Comparison of ENCODE assay signal across 15 cellular contexts in the genomic region with DNA sequence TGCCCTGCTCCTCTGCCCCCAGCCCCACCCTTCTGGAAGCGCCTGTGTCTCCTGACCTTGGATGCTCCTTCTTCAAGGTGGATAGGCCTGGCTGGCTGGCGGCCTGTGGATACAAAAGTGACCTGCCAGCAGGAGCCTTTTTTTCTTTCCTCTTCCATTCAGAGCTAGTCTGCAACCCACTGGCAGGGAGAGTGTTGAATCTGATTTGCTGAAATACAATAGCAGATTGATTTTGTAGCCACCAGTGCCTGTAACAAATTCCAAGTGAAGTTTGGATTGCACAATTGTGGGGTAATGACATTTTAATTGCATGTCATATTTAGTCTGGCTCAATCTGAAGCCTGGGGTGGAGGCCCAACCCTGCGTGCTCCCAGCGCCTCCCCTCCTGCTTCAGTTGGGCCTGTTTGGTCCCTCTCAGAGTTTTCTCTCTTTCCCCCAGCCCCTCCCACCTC.
A peak's percentile ranks its signal among the peaks of the same experiment; 100 is the strongest.
DNase-seq lines count a peak whose midpoint lies in the region; FAIRE-seq and TF ChIP-seq lines count a peak whose summit lies in the region.
"Had no signal": no experiment of that assay in that cellular context is flagged by ENCODE, and none has a peak within 500 bp of the region (broad histone marks: within the 10 kb centered on the region; RNA-seq: fewer than 3 reads in every experiment).

No MANE protein-coding gene starts in this region.

- H3K4me3 ChIP-seq in A673 (ENCODE audit: low read depth, low read length, poor library complexity, severe bottlenecking), result no peak overlapping the region
- no peak overlapping the region for H3K4me3 ChIP-seq in HAP-1
- H3K4me3 ChIP-seq in astrocyte (ENCODE audit: insufficient read depth, low read depth, low read length), result no peak overlapping the region

- no peak overlapping the region for H2AFZ ChIP-seq in astrocyte (ENCODE audit: low read depth, low read length)

- no peak overlapping the region for H3K4me3 Mint-ChIP-seq in astrocyte (ENCODE audit: unreplicated experiment)
- H3K4me3 Mint-ChIP-seq in activated naive CD4-positive, alpha-beta T cell treated with anti-CD3 and anti-CD28 coated beads, Interleukin-2, amount 10 ng/mL, durations not matched to agents 7 days and 5 days, result no peak overlapping the region
- H3K4me3 Mint-ChIP-seq: B cell had no signal

- CTCF ChIA-PET in A673 (lab: Charles Lee), result no interaction called here
- CTCF ChIA-PET in activated naive CD4-positive, alpha-beta T cell treated with anti-CD3 and anti-CD28 coated beads, Interleukin-2, amount 10 ng/mL, durations not matched to agents 7 days and 5 days (lab: Charles Lee), result no interaction called here

- H3K9ac ChIP-seq in astrocyte (ENCODE audit: low read length), result no peak overlapping the region

- H3K27ac ChIP-seq in A673 (ENCODE audit: low read depth, low read length, poor library complexity, severe bottlenecking) (no peak overlapping the region), astrocyte (ENCODE audit: low read depth, low read length) (no peak overlapping the region)

- H3K27me3 Mint-ChIP-seq in astrocyte (ENCODE audit: low read depth, unreplicated experiment), result peaks cover 24% of the 10 kb centered on the region
- peaks cover 6% of the 10 kb centered on the region for H3K27me3 Mint-ChIP-seq in activated naive CD4-positive, alpha-beta T cell treated with anti-CD3 and anti-CD28 coated beads, Interleukin-2, amount 10 ng/mL, durations not matched to agents 7 days and 5 days

- in situ Hi-C loops in HAP-1 (cut with MboI; ENCODE audit: low sequenced_read_pairs), result no loop called here

- intact Hi-C loops in A673 (cut with micrococcal nuclease; ENCODE audit: unreplicated experiment), result no loop called here

- H3K36me3 ChIP-seq in A673 (ENCODE audit: insufficient read depth, low read length, poor library complexity, severe bottlenecking) (no peaks in the 10 kb centered on the region), HAP-1 (replicated peaks) (no peaks in the 10 kb centered on the region), astrocyte (ENCODE audit: insufficient read depth, low read length) (no peaks in the 10 kb centered on the region)

- BruUV-seq in A673 (replicated peaks; lab: Mats Ljungman, UMichigan), result no TSS peak

- no peaks in the 10 kb centered on the region for H3K79me2 ChIP-seq in astrocyte (ENCODE audit: insufficient read depth, low read length)

- no peaks in the 10 kb centered on the region for H3K36me3 Mint-ChIP-seq in astrocyte (ENCODE audit: low read depth, unreplicated experiment)
- H3K36me3 Mint-ChIP-seq in activated naive CD4-positive, alpha-beta T cell treated with anti-CD3 and anti-CD28 coated beads, Interleukin-2, amount 10 ng/mL, durations not matched to agents 7 days and 5 days, result no peaks in the 10 kb centered on the region

- H3K4me2 ChIP-seq in astrocyte (ENCODE audit: low read length), result no peak overlapping the region

- no peaks in the 10 kb centered on the region for H4K20me1 ChIP-seq in astrocyte (ENCODE audit: insufficient read depth, low read length)

- TF ChIP-seq CTCF in A673 (conservative IDR thresholded peaks at IDR 0.05; ENCODE audit: low read depth, low read length) (no peak), astrocyte (IDR thresholded peaks at IDR 0.05; ENCODE audit: insufficient read depth, low read depth, low read length) (no peak)

- FAIRE-seq in astrocyte (lab: Jason Lieb, UNC), result no peak

- POLR2A ChIA-PET in A673 (lab: Charles Lee; ENCODE audit: low non-redundant PET), result no interaction called here

- H3K27me3 ChIP-seq in A673 (replicated peaks; ENCODE audit: insufficient read depth, low read depth, low read length, poor library complexity), result no peaks in the 10 kb centered on the region
- no peaks in the 10 kb centered on the region for H3K27me3 ChIP-seq in HAP-1 (ENCODE audit: low read depth)
- H3K27me3 ChIP-seq in astrocyte (ENCODE audit: insufficient read depth, low read length), result no peaks in the 10 kb centered on the region

- no peak overlapping the region for H3K27ac Mint-ChIP-seq in astrocyte (ENCODE audit: unreplicated experiment)
- H3K27ac Mint-ChIP-seq in activated naive CD4-positive, alpha-beta T cell treated with anti-CD3 and anti-CD28 coated beads, Interleukin-2, amount 10 ng/mL, durations not matched to agents 7 days and 5 days, result no peak overlapping the region
- H3K27ac Mint-ChIP-seq: B cell had no signal

- H3K4me1 Mint-ChIP-seq in astrocyte (ENCODE audit: low read depth, unreplicated experiment), result peaks cover 26% of the 10 kb centered on the region
- peaks cover 6% of the 10 kb centered on the region for H3K4me1 Mint-ChIP-seq in activated naive CD4-positive, alpha-beta T cell treated with anti-CD3 and anti-CD28 coated beads, Interleukin-2, amount 10 ng/mL, durations not matched to agents 7 days and 5 days

- H3K4me1 ChIP-seq in A673 (ENCODE audit: insufficient read depth, low read length, poor library complexity, severe bottlenecking), result peaks cover 4% of the 10 kb centered on the region
- peaks cover 4% of the 10 kb centered on the region; the same call in 1 of the 2 replicates for H3K4me1 ChIP-seq in HAP-1
- peaks cover 3% of the 10 kb centered on the region for H3K4me1 ChIP-seq in astrocyte (ENCODE audit: insufficient read depth, low read length)

- H3K9me3 Mint-ChIP-seq in astrocyte (ENCODE audit: unreplicated experiment), result peaks cover 3% of the 10 kb centered on the region
- H3K9me3 Mint-ChIP-seq in activated naive CD4-positive, alpha-beta T cell treated with anti-CD3 and anti-CD28 coated beads, Interleukin-2, amount 10 ng/mL, durations not matched to agents 7 days and 5 days, result no peaks in the 10 kb centered on the region

- H3K9me3 ChIP-seq in A673 (ENCODE audit: low read depth, low read length, poor library complexity, severe bottlenecking), result no peaks in the 10 kb centered on the region
- no peaks in the 10 kb centered on the region for H3K9me3 ChIP-seq in HAP-1
- H3K9me3 ChIP-seq in astrocyte (ENCODE audit: insufficient read depth, low read depth, low read length), result no peaks in the 10 kb centered on the region

- DNase-seq in A673 (ENCODE audit: low spot score) (peak; percentile 46), HAP-1 (ENCODE audit: low spot score in 2 of 2) (peak; percentile 35 to 39), astrocyte (ENCODE audit: low read depth) (peak; percentile 23), iPS-NIHi7 (ENCODE audit: extremely low spot score) (peak; percentile 51), OCI-M1 (lab: John Stamatoyannopoulos, UW) (no peak), HuH-7.5 (ENCODE audit: low spot score) (no peak)
- DNase-seq in stimulated activated CD4-positive, alpha-beta T cell treated with anti-CD3 and anti-CD28 coated beads, Interleukin-2, amount 100 ng/mL, for 48 hours, result no peak
- DNase-seq in activated naive CD4-positive, alpha-beta T cell treated with anti-CD3 and anti-CD28 coated beads, Interleukin-2, amount 10 ng/mL, durations not matched to agents 7 days and 5 days, result no peak
- DNase-seq: activated CD4-positive, alpha-beta T cell treated with anti-CD3 and anti-CD28 coated beads for 1 hour; activated T-cell treated with anti-CD3 and anti-CD28 coated beads, Interleukin-2, amount 50 U/mL, for 1 hour; anterior cingulate cortex; MV-4-11; occipital lobe; stimulated activated naive CD8-positive, alpha-beta T cell treated with anti-CD3 and anti-CD28 coated beads, Interleukin-15, Interleukin-2, amounts not matched to agents 100 U/mL and 50 U/mL, for 24 hours had no signal

Comparison
In these comparisons a context has a peak if more than half of its experiments do, and no peak if none do; other contexts are left out.
1. DNase-seq: peak in A673 (single experiment), HAP-1 (2 of 2), astrocyte (single experiment) and iPS-NIHi7 (single experiment); none in stimulated activated CD4-positive, alpha-beta T cell treated with anti-CD3 and anti-CD28 coated beads, Interleukin-2, amount 100 ng/mL, for 48 hours (0 of 2), activated naive CD4-positive, alpha-beta T cell treated with anti-CD3 and anti-CD28 coated beads, Interleukin-2, amount 10 ng/mL, durations not matched to agents 7 days and 5 days (single experiment), OCI-M1 (single experiment) and HuH-7.5 (single experiment).